Comparison of ENCODE assay signal across 11 cellular contexts in genomic region chr17:42315402-42316156, GRCh38. TPM values are rescaled to one million over a fixed set of nuclear protein-coding genes. Genes with fewer than 3 reads are reported as not detected.
DNase-seq lines count a peak whose midpoint lies in the region; ATAC-seq, FAIRE-seq and TF ChIP-seq lines count a peak whose summit lies in the region.
"Had no signal": no experiment of that assay in that cellular context is flagged by ENCODE, and none has a peak within 500 bp of the region (broad histone marks: within the 10 kb centered on the region; RNA-seq: fewer than 3 reads in every experiment).

No MANE protein-coding gene starts in this region.

- H3K9me3 ChIP-seq in Peyer's patch = no peaks in the 10 kb centered on the region
- H3K9me3 ChIP-seq: tibial nerve had no signal

- H3K36me3 ChIP-seq in Peyer's patch = peaks cover 0 to 73% (median 0%) of the 10 kb centered on the region in 3 donors

- H3K9me3 Mint-ChIP-seq in CD14-positive monocyte = no peaks in the 10 kb centered on the region
- H3K9me3 Mint-ChIP-seq in effector memory CD8-positive, alpha-beta T cell = no peaks in the 10 kb centered on the region

- peaks cover 58 to 87% of the 10 kb centered on the region in 2 donors for H3K36me3 Mint-ChIP-seq in CD14-positive monocyte
- peaks cover 83% of the 10 kb centered on the region for H3K36me3 Mint-ChIP-seq in effector memory CD8-positive, alpha-beta T cell (ENCODE audit: insufficient read depth)

- H3K4me3 Mint-ChIP-seq in CD14-positive monocyte = peak overlapping the region in 1 of 2 donors; percentile 30
- H3K4me3 Mint-ChIP-seq in effector memory CD8-positive, alpha-beta T cell = peak overlapping the region; percentile 8 to 49

- peak overlapping the region; percentile 29 to 85 (median 49) for H3K27ac ChIP-seq in Peyer's patch

- TF ChIP-seq CTCF in CD14-positive monocyte (IDR thresholded peaks at IDR 0.05) = no peak
- no peak for TF ChIP-seq CTCF in Peyer's patch (IDR thresholded peaks at IDR 0.05)

- H3K27me3 ChIP-seq in Peyer's patch = no peaks in the 10 kb centered on the region
- H3K27me3 ChIP-seq: tibial nerve had no signal

- peak; percentile 36 for ATAC-seq in effector memory CD8-positive, alpha-beta T cell (replicated peaks)
- ATAC-seq in HG02973 (IDR thresholded peaks at IDR 0.05; ENCODE audit: unreplicated experiment) = no peak

- H3K4me1 ChIP-seq in Peyer's patch = peaks cover 0 to 43% (median 23%) of the 10 kb centered on the region in 4 donors

- peaks cover 51% of the 10 kb centered on the region for H3K4me1 Mint-ChIP-seq in CD14-positive monocyte
- H3K4me1 Mint-ChIP-seq in effector memory CD8-positive, alpha-beta T cell (ENCODE audit: low read depth in 2 of 2) = peaks cover 25 to 33% of the 10 kb centered on the region in 2 donors

- H3K4me3 ChIP-seq in Peyer's patch = no peak overlapping the region
- H3K4me3 ChIP-seq: tibial nerve had no signal

- peak overlapping the region; percentile 18 to 88 (median 66) for H3K27ac Mint-ChIP-seq in CD14-positive monocyte
- peak overlapping the region in 1 of 2 donors; percentile 79 for H3K27ac Mint-ChIP-seq in effector memory CD8-positive, alpha-beta T cell

- intact Hi-C loops in CD14-positive monocyte (cut with micrococcal nuclease) = no loop called here

- H3K27me3 Mint-ChIP-seq in CD14-positive monocyte (ENCODE audit: low read depth in 3 of 3) = peaks cover 1 to 2% (median 1%) of the 10 kb centered on the region in 3 donors
- no peaks in the 10 kb centered on the region for H3K27me3 Mint-ChIP-seq in effector memory CD8-positive, alpha-beta T cell

- TF ChIP-seq POLR2A in GM12892 (IDR thresholded peaks at IDR 0.05; ENCODE audit: low read depth, low read length) = 0 out of 2 replicates have a peak, but pooled peaks have one; percentile 14
- no peak for TF ChIP-seq POLR2A in Peyer's patch (IDR thresholded peaks at IDR 0.05)

- DNase-seq in CD14-positive monocyte (ENCODE audit: low spot score) (no peak), GM12892 (ENCODE audit: insufficient read length) (no peak), Peyer's patch (peak in 2 of 3 donors; percentile 84), HuH-7 (ENCODE audit: low spot score) (no peak), SW480 (ENCODE audit: low spot score) (no peak), NCI-H146 (lab: John Stamatoyannopoulos, UW) (no peak)
- no peak for DNase-seq in effector memory CD8-positive, alpha-beta T cell
- DNase-seq: mesendoderm, NCI-H2029 had no signal

- FAIRE-seq in GM12892 (lab: Jason Lieb, UNC) = peak; percentile 40

RNA-seq across cellular contexts. Expression of gene STAT5A, which starts 27.3 kb away (rescaled TPM):
- 10 to 100 TPM; 30.5 to 49.8 TPM for polyA plus RNA-seq in CD14-positive monocyte
- polyA plus RNA-seq in GM12892 (2012; ENCODE audit: missing spikeins) = 48.4 TPM
- total RNA-seq in Peyer's patch = 10 to 100 TPM; 11.2 to 80.0 (median 34.5) TPM

RNA-seq across cellular contexts. Expression of gene STAT5B, which starts 39.4 kb away (rescaled TPM):
- 10 to 100 TPM; 28.5 to 47.9 TPM for polyA plus RNA-seq in CD14-positive monocyte
- 40.7 TPM for polyA plus RNA-seq in GM12892 (2012; ENCODE audit: missing spikeins)
- 100 to 1,000 TPM in 1 of 4 donors, 10 to 100 TPM in 3; 36.3 to 128 (median 68.1) TPM for total RNA-seq in Peyer's patch

Comparison
In these comparisons a context has a peak if more than half of its experiments do, and no peak if none do; other contexts are left out.
1. DNase-seq: peak in Peyer's patch (2 of 3); none in CD14-positive monocyte (single experiment), GM12892 (single experiment), effector memory CD8-positive, alpha-beta T cell (0 of 3), HuH-7 (single experiment), SW480 (single experiment) and NCI-H146 (single experiment).